Comparison of ENCODE assay signal across 29 cellular contexts in the genomic region with DNA sequence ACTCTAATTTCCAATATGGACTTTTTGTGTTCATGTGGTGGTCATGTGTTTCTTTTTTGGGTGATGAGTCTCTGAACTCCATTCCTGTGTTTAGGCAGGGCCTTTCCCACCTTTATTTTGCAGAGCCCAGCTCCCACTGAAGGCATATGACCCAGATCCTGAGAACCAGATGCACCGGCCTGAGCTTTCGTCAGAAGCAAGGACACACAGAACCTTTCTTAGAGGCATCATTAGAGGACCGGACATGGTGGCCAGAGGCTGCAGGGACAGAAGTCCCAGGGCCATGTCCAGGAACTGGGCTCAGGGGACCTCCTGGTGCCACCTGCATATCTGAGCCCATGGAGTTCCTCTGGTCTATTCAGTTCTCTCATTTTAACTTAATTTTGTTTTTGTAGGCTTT.
"Had no signal": no experiment of that assay in that cellular context is flagged by ENCODE, and none has a peak within 500 bp of the region (broad histone marks: within the 10 kb centered on the region; RNA-seq: fewer than 3 reads in every experiment).

No MANE protein-coding gene starts in this region.

- ATAC-seq: activated CD4-positive, CD25-positive, alpha-beta regulatory T cell treated with anti-CD3 and anti-CD28 coated beads, Interleukin-2, amount 50 U/mL, for 24 hours; activated T-helper 17 cell treated with anti-CD3 and anti-CD28 coated beads, Interleukin-2, amount 50 U/mL, for 72 hours; gastroesophageal sphincter; T-cell had no signal

- H3K4me3 Mint-ChIP-seq: activated B cell treated with CpG ODN at 0.5 μM for 24 hours; activated naive CD8-positive, alpha-beta T cell; activated T-cell treated with anti-CD3 and anti-CD28 coated beads, Interleukin-2, amount 50 U/mL, for 24 hours; activated T-helper 17 cell treated with anti-CD3 and anti-CD28 coated beads, Interleukin-2, amount 50 U/mL, for 72 hours; T-cell; T-helper 1 cell treated with Interleukin-12 subunit alpha and Interleukin-12 subunit beta and Interleukin-4 antibody, amounts not matched to agents 30 μg/mL and 1 μg/mL, for 36 hours; T-helper 2 cell treated with Interferon-gamma antibody and Interleukin-4, amounts not matched to agents 5 μg/mL and 100 μg/mL, for 36 hours had no signal

- H3K27ac Mint-ChIP-seq: activated B cell treated with CpG ODN at 0.5 μM for 24 hours; activated naive CD8-positive, alpha-beta T cell; activated T-cell treated with anti-CD3 and anti-CD28 coated beads, Interleukin-2, amount 50 U/mL, for 24 hours; activated T-helper 17 cell treated with anti-CD3 and anti-CD28 coated beads, Interleukin-2, amount 50 U/mL, for 72 hours; T-cell; T-helper 1 cell treated with Interleukin-12 subunit alpha and Interleukin-12 subunit beta and Interleukin-4 antibody, amounts not matched to agents 30 μg/mL and 1 μg/mL, for 36 hours; T-helper 2 cell treated with Interferon-gamma antibody and Interleukin-4, amounts not matched to agents 5 μg/mL and 100 μg/mL, for 36 hours had no signal

- H3K36me3 Mint-ChIP-seq: activated naive CD8-positive, alpha-beta T cell; T-cell had no signal

- H3K27me3 ChIP-seq: brain microvascular endothelial cell, esophagus squamous epithelium, gastroesophageal sphincter had no signal

- H3K27me3 Mint-ChIP-seq: activated naive CD8-positive, alpha-beta T cell; activated T-cell treated with anti-CD3 and anti-CD28 coated beads, Interleukin-2, amount 50 U/mL, for 24 hours; T-cell had no signal

- H3K27ac ChIP-seq: brain microvascular endothelial cell, esophagus squamous epithelium, gastroesophageal sphincter, WERI-Rb-1 had no signal

- H3K4me3 ChIP-seq: esophagus squamous epithelium, gastroesophageal sphincter had no signal

- H3K9me3 ChIP-seq: esophagus squamous epithelium, gastroesophageal sphincter had no signal

- DNase-seq: activated B cell treated with CpG ODN at 0.5 μM for 24 hours; activated CD4-positive, alpha-beta T cell treated with anti-CD3 and anti-CD28 coated beads for 48 hours; activated CD4-positive, alpha-beta T cell treated with anti-CD3 and anti-CD28 coated beads, Interleukin-2, amount 50 U/mL, for 1 hour; activated CD4-positive, alpha-beta T cell treated with anti-CD3 and anti-CD28 coated beads, Interleukin-2, amount 50 U/mL, for 48 hours; activated CD8-positive, alpha-beta memory T cell treated with anti-CD3 and anti-CD28 coated beads, Interleukin-2, amount 50 U/mL, for 48 hours; activated effector memory CD4-positive, alpha-beta T cell treated with Interleukin-2 at 50 U/mL for 16 hours; activated gamma-delta T cell treated with Interleukin-2 at 50 U/mL for 16 hours; activated naive CD4-positive, alpha-beta T cell treated with anti-CD3 and anti-CD28 coated beads, Interleukin-2, amount 50 U/mL, for 16 hours; activated naive CD4-positive, alpha-beta T cell treated with Interleukin-2 at 50 U/mL for 16 hours; activated T-cell treated with anti-CD3 and anti-CD28 coated beads for 4 hours; activated T-cell treated with anti-CD3 and anti-CD28 coated beads, Interleukin-2, amount 50 U/mL, for 24 hours; amniotic stem cell; anterior cingulate cortex; brain microvascular endothelial cell; caudate nucleus; effector memory CD4-positive, alpha-beta T cell; erythroblast; esophagus squamous epithelium; foreskin melanocyte; SW 1271; T-cell; T1000; WERI-Rb-1 had no signal

- H3K36me3 ChIP-seq: brain microvascular endothelial cell, esophagus squamous epithelium, gastroesophageal sphincter, WERI-Rb-1 had no signal

- H3K9me3 Mint-ChIP-seq: activated B cell treated with CpG ODN at 0.5 μM for 24 hours; activated T-cell treated with anti-CD3 and anti-CD28 coated beads, Interleukin-2, amount 50 U/mL, for 24 hours; activated T-helper 17 cell treated with anti-CD3 and anti-CD28 coated beads, Interleukin-2, amount 50 U/mL, for 72 hours; T-cell; T-helper 1 cell treated with Interleukin-12 subunit alpha and Interleukin-12 subunit beta and Interleukin-4 antibody, amounts not matched to agents 30 μg/mL and 1 μg/mL, for 36 hours; T-helper 2 cell treated with Interferon-gamma antibody and Interleukin-4, amounts not matched to agents 5 μg/mL and 100 μg/mL, for 36 hours had no signal
